In the genomic region with DNA sequence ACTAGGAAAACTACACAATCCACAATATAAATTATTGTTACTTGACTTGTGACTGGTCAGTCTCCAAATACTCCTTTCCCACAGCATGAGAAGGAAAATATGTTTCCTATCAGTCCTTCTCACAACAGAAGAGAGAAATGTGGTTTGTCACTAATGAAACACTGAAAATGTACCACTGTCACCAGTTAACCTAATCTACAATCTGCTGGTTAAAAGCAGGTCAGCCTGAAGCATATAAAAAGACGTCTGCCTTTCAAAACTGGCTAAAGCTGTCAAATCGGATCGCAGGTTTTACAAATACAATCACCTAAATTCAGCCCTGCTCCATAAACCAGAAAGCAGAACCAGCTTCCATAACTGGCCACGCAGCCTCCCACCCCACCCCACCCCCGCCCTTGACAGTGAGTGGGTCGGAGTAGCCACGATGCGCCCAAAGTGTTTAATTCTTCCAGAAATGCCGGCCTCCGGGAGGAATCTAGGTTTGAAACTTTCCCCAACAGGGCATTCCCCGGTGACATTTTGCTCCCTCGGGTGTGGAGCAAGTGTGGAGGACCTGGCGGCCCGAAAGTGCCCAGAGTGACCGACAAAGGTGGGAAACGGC, we compare ENCODE assay signal across 8 cellular contexts. TPM values are rescaled to one million over a fixed set of nuclear protein-coding genes. Genes with fewer than 3 reads are reported as not detected.
DNase-seq lines count a peak whose midpoint lies in the region; ATAC-seq and TF ChIP-seq lines count a peak whose summit lies in the region.

No MANE protein-coding gene starts in this region.

- WGBS in sigmoid colon, 2 donors = 0% methylated on average over 16 of the region's 16 CpGs

- TF ChIP-seq CTCF in AG10803 (conservative IDR thresholded peaks at IDR 0.05; ENCODE audit: low read length) (no peak), left ventricle myocardium inferior (IDR thresholded peaks at IDR 0.05; ENCODE audit: borderline replicate concordance) (no peak), sigmoid colon (IDR thresholded peaks at IDR 0.05) (no peak)

- no peaks in the 10 kb centered on the region for H3K9me3 ChIP-seq in left ventricle myocardium inferior (replicated peaks)
- H3K9me3 ChIP-seq in sigmoid colon = no peaks in the 10 kb centered on the region

- H3K27ac ChIP-seq in left ventricle myocardium inferior (replicated peaks) = peak overlapping the region; percentile 92
- peak overlapping the region; percentile 84 to 88 (median 86) for H3K27ac ChIP-seq in sigmoid colon

- no peaks in the 10 kb centered on the region for H3K36me3 ChIP-seq in left ventricle myocardium inferior
- H3K36me3 ChIP-seq in sigmoid colon = no peaks in the 10 kb centered on the region

- no peaks in the 10 kb centered on the region for H3K36me3 Mint-ChIP-seq in IgD-negative memory B cell
- peaks cover 24% of the 10 kb centered on the region for H3K36me3 Mint-ChIP-seq in activated T-helper 2 cell treated with anti-CD3 and anti-CD28 coated beads, Interferon-gamma antibody, Interleukin-2, Interleukin-4, amounts not matched to agents 10 μg/mL and 5 μg/mL and 100 μg/mL, durations not matched to agents 14 hours and 24 hours and 36 hours (ENCODE audit: low read depth)

- peaks cover 24 to 42% (median 27%) of the 10 kb centered on the region in 3 donors for H3K4me1 Mint-ChIP-seq in IgD-negative memory B cell
- H3K4me1 Mint-ChIP-seq in activated T-helper 2 cell treated with anti-CD3 and anti-CD28 coated beads, Interferon-gamma antibody, Interleukin-2, Interleukin-4, amounts not matched to agents 10 μg/mL and 5 μg/mL and 100 μg/mL, durations not matched to agents 14 hours and 24 hours and 36 hours (ENCODE audit: low read depth) = peaks cover 25% of the 10 kb centered on the region

- peaks cover 70% of the 10 kb centered on the region for H3K4me1 ChIP-seq in left ventricle myocardium inferior
- peaks cover 0 to 27% (median 18%) of the 10 kb centered on the region in 4 donors for H3K4me1 ChIP-seq in sigmoid colon

- H3K27me3 Mint-ChIP-seq in IgD-negative memory B cell = no peaks in the 10 kb centered on the region
- no peaks in the 10 kb centered on the region for H3K27me3 Mint-ChIP-seq in activated T-helper 2 cell treated with anti-CD3 and anti-CD28 coated beads, Interferon-gamma antibody, Interleukin-2, Interleukin-4, amounts not matched to agents 10 μg/mL and 5 μg/mL and 100 μg/mL, durations not matched to agents 14 hours and 24 hours and 36 hours (ENCODE audit: low read depth)

- peak overlapping the region; percentile 91 for H3K4me3 ChIP-seq in AG10803 (ENCODE audit: low read length)
- H3K4me3 ChIP-seq in left ventricle myocardium inferior = peak overlapping the region; percentile 80
- H3K4me3 ChIP-seq in sigmoid colon = peak overlapping the region; percentile 62 to 81 (median 68)

- peak overlapping the region; percentile 85 to 98 (median 91) for H3K27ac Mint-ChIP-seq in IgD-negative memory B cell
- peak overlapping the region; percentile 75 for H3K27ac Mint-ChIP-seq in activated T-helper 2 cell treated with anti-CD3 and anti-CD28 coated beads, Interferon-gamma antibody, Interleukin-2, Interleukin-4, amounts not matched to agents 10 μg/mL and 5 μg/mL and 100 μg/mL, durations not matched to agents 14 hours and 24 hours and 36 hours

- H3K27me3 ChIP-seq in left ventricle myocardium inferior (ENCODE audit: low read depth) (no peaks in the 10 kb centered on the region), sigmoid colon (no peaks in the 10 kb centered on the region)

- no peak for TF ChIP-seq EP300 in sigmoid colon (IDR thresholded peaks at IDR 0.05)

- peak overlapping the region; percentile 88 to 100 (median 95) for H3K4me3 Mint-ChIP-seq in IgD-negative memory B cell
- H3K4me3 Mint-ChIP-seq in activated T-helper 2 cell treated with anti-CD3 and anti-CD28 coated beads, Interferon-gamma antibody, Interleukin-2, Interleukin-4, amounts not matched to agents 10 μg/mL and 5 μg/mL and 100 μg/mL, durations not matched to agents 14 hours and 24 hours and 36 hours (ENCODE audit: low read depth) = peak overlapping the region; percentile 84

- H3K9me3 Mint-ChIP-seq in IgD-negative memory B cell = no peaks in the 10 kb centered on the region
- H3K9me3 Mint-ChIP-seq in activated T-helper 2 cell treated with anti-CD3 and anti-CD28 coated beads, Interferon-gamma antibody, Interleukin-2, Interleukin-4, amounts not matched to agents 10 μg/mL and 5 μg/mL and 100 μg/mL, durations not matched to agents 14 hours and 24 hours and 36 hours = no peaks in the 10 kb centered on the region

- DNase-seq in AG10803 (ENCODE audit: low read depth) = peak; percentile 38
- no peak for DNase-seq in activated T-helper 2 cell treated with anti-CD3 and anti-CD28 coated beads, Interferon-gamma antibody, Interleukin-2, Interleukin-4, amounts not matched to agents 10 μg/mL and 5 μg/mL and 100 μg/mL, durations not matched to agents 14 hours and 24 hours and 36 hours (ENCODE audit: low spot score)
- no peak for DNase-seq in left ventricle myocardium inferior
- DNase-seq in sigmoid colon = no peak
- DNase-seq in NCI-H2107 treated with DMSO at 0.1 percent for 48 hours (lab: John Stamatoyannopoulos, UW; ENCODE audit: unreplicated experiment) = no peak
- DNase-seq in foreskin melanocyte = no peak

- no peak for TF ChIP-seq POLR2A in sigmoid colon (IDR thresholded peaks at IDR 0.05)

- ATAC-seq in GM19351 (IDR thresholded peaks at IDR 0.05; ENCODE audit: unreplicated experiment) = peak; percentile 27

- intact Hi-C loops in activated T-helper 2 cell treated with anti-CD3 and anti-CD28 coated beads, Interferon-gamma antibody, Interleukin-2, Interleukin-4, amounts not matched to agents 10 μg/mL and 5 μg/mL and 100 μg/mL, durations not matched to agents 14 hours and 24 hours and 36 hours (cut with micrococcal nuclease) = loop anchor here (2.0 kb wide), 1 partner anchor 26 kb away; the partner anchor contains the start of gene ISL2
- intact Hi-C loops in left ventricle myocardium inferior (cut with micrococcal nuclease) (no loop called here), sigmoid colon (cut with DNase I) (loop anchor here (1.0 to 2.0 kb wide), 2 partner anchors 26 to 114 kb away; partner anchors contain the start of gene ISL2)

RNA-seq across cellular contexts. Expression of gene ETFA, which starts 0.7 kb away (rescaled TPM):
- polyA plus RNA-seq in IgD-negative memory B cell (107 TPM), sigmoid colon (100 to 1,000 TPM; 191 to 476 (median 258) TPM)
- 157 and 160 TPM in 2 replicates for total RNA-seq in activated T-helper 2 cell treated with anti-CD3 and anti-CD28 coated beads, Interferon-gamma antibody, Interleukin-2, Interleukin-4, amounts not matched to agents 10 μg/mL and 5 μg/mL and 100 μg/mL, durations not matched to agents 14 hours and 24 hours and 36 hours
- total RNA-seq in left ventricle myocardium inferior (511 TPM), sigmoid colon (100 to 1,000 TPM in 1 of 4 donors, 10 to 100 TPM in 3; 58.4 to 102 (median 82.0) TPM)

RNA-seq across cellular contexts. Expression of gene ISL2, which starts 26.0 kb away (rescaled TPM):
- polyA plus RNA-seq in IgD-negative memory B cell (0.89 TPM), sigmoid colon (1 to 10 TPM in 1 of 3 donors, under 1 TPM in 1, not detected in 1; 0.52 to 2.4 TPM)
- 1.4 and 1.8 TPM in 2 replicates for total RNA-seq in activated T-helper 2 cell treated with anti-CD3 and anti-CD28 coated beads, Interferon-gamma antibody, Interleukin-2, Interleukin-4, amounts not matched to agents 10 μg/mL and 5 μg/mL and 100 μg/mL, durations not matched to agents 14 hours and 24 hours and 36 hours
- total RNA-seq in left ventricle myocardium inferior (not detected), sigmoid colon (1 to 10 TPM; 2.2 to 6.4 (median 2.8) TPM)
